24 cellular contexts compared by ENCODE assay signal in the genomic region with DNA sequence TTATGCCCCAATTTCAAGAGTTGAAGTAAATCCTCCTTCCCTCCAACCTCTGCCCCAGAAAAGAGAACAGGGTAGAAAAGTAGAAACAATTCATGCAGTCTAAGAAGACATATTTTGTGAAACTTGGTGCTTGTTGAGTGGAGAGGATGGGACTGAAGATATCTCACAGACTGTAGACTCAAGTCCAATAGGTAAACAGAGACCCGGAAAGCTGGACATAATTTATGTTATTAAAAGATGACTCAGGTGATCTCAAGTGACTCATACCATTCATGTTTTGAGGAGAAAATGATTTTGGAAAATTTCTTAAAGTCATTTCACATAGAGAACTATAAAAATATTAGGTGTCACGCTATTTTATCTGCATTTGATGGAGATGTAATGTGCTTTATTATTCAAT.
DNase-seq lines count a peak whose midpoint lies in the region; ATAC-seq, FAIRE-seq and TF ChIP-seq lines count a peak whose summit lies in the region.
"Had no signal": no experiment of that assay in that cellular context is flagged by ENCODE, and none has a peak within 500 bp of the region (broad histone marks: within the 10 kb centered on the region; RNA-seq: fewer than 3 reads in every experiment).

No MANE protein-coding gene starts in this region.

- intact Hi-C loops in HCT116 (cut with micrococcal nuclease), result no loop called here

- TF ChIP-seq POLR2A in HCT116 (IDR thresholded peaks at IDR 0.05; ENCODE audit: borderline replicate concordance, extremely low read depth, insufficient read depth, insufficient read length) (no peak), GM12892 (IDR thresholded peaks at IDR 0.05; ENCODE audit: low read depth, low read length) (no peak)

- H3K27me3 ChIP-seq in HCT116 (ENCODE audit: insufficient read depth, low read length) (no peaks in the 10 kb centered on the region), adipocyte (replicated peaks; ENCODE audit: control insufficient read depth, insufficient read depth, low read length) (no peaks in the 10 kb centered on the region), keratinocyte (ENCODE audit: control insufficient read depth, extremely low read depth, insufficient read depth, low read length) (no peaks in the 10 kb centered on the region)
- H3K27me3 ChIP-seq: BE2C; BLaER1 treated with 17β-estradiol and CSF1 and Interleukin-3, amounts not matched to agents 10 nM and 100 nM had no signal

- CTCF ChIA-PET in HCT116 (lab: Charles Lee), result no interaction called here

- H4K20me1 ChIP-seq in HCT116 (ENCODE audit: insufficient read depth) (no peaks in the 10 kb centered on the region), keratinocyte (ENCODE audit: control insufficient read depth, extremely low read depth, insufficient read depth, low read length) (no peaks in the 10 kb centered on the region)
- H4K20me1 ChIP-seq: BLaER1 treated with 17β-estradiol and CSF1 and Interleukin-3, amounts not matched to agents 10 nM and 100 nM had no signal

- POLR2A ChIA-PET in HCT116 (lab: Charles Lee), result no interaction called here

- no peak for TF ChIP-seq RAD21 in HCT116 (IDR thresholded peaks at IDR 0.05; ENCODE audit: low read depth)

- H3K4me3 ChIP-seq in HCT116 (replicated peaks in 1 of 2; ENCODE audit: low read depth in 1 of 2, low read length in 2 of 2) (no peak overlapping the region), adipocyte (ENCODE audit: low read length) (peak overlapping the region; percentile 9), keratinocyte (ENCODE audit: control insufficient read depth in 2 of 3, extremely low read depth in 1 of 3, insufficient read depth in 2 of 3, low read depth in 1 of 3, low read length in 3 of 3) (no peak overlapping the region)
- H3K4me3 ChIP-seq: BLaER1 treated with 17β-estradiol and CSF1 and Interleukin-3, amounts not matched to agents 10 nM and 100 nM; GM23338 had no signal

- FAIRE-seq in keratinocyte (lab: Jason Lieb, UNC), result peak; percentile 13
- FAIRE-seq in GM12892 (lab: Jason Lieb, UNC), result no peak
- FAIRE-seq: A204.1, GM12891 had no signal

- peaks cover 0 to 19% of the 10 kb centered on the region in 2 experiments; a peak in 2 of 4 replicates for H3K4me1 ChIP-seq in HCT116 (ENCODE audit: control insufficient read depth in 1 of 2, insufficient read depth in 2 of 2, low read length in 2 of 2)
- H3K4me1 ChIP-seq in adipocyte (ENCODE audit: control insufficient read depth, insufficient read depth, low read length), result peaks cover 19% of the 10 kb centered on the region
- peaks cover 27% of the 10 kb centered on the region for H3K4me1 ChIP-seq in keratinocyte (ENCODE audit: control insufficient read depth, extremely low read depth, insufficient read depth, low read length)
- H3K4me1 ChIP-seq: BE2C had no signal

- dilution Hi-C loops in keratinocyte (cut with MboI; ENCODE audit: extremely low pct_ligation_motif_present, low sequenced_read_pairs), result no loop called here

- H3K9me2 ChIP-seq in HCT116 (ENCODE audit: insufficient read depth), result peaks cover 3% of the 10 kb centered on the region; the same call in 1 of the 2 replicates

- peak overlapping the region; percentile 33 for H2AFZ ChIP-seq in HCT116 (ENCODE audit: low read depth, low read length, poor library complexity, severe bottlenecking)
- H2AFZ ChIP-seq in keratinocyte (ENCODE audit: control insufficient read depth, low read length), result no peak overlapping the region
- H2AFZ ChIP-seq: GM23338 had no signal

- H3K4me2 ChIP-seq in HCT116 (ENCODE audit: low read length) (no peak overlapping the region), keratinocyte (ENCODE audit: control insufficient read depth, extremely low read depth, insufficient read depth, low read depth, low read length) (no peak overlapping the region)
- H3K4me2 ChIP-seq: BLaER1 treated with 17β-estradiol and CSF1 and Interleukin-3, amounts not matched to agents 10 nM and 100 nM; GM23338 had no signal

- ATAC-seq in HCT116 (no peak), HG02623 (IDR thresholded peaks at IDR 0.05; ENCODE audit: unreplicated experiment) (no peak)
- ATAC-seq: GM23338 had no signal

- H3K79me2 ChIP-seq in HCT116 (ENCODE audit: insufficient read depth, low read length) (no peaks in the 10 kb centered on the region), keratinocyte (ENCODE audit: control insufficient read depth, insufficient read depth, low read length) (no peaks in the 10 kb centered on the region)

- no peak overlapping the region for H3K9ac ChIP-seq in HCT116 (ENCODE audit: low read length)
- peak overlapping the region; percentile 20 for H3K9ac ChIP-seq in adipocyte (ENCODE audit: low read length)
- no peak overlapping the region for H3K9ac ChIP-seq in keratinocyte (ENCODE audit: control insufficient read depth, extremely low read depth, insufficient read depth, low read length)
- H3K9ac ChIP-seq: BLaER1 treated with 17β-estradiol and CSF1 and Interleukin-3, amounts not matched to agents 10 nM and 100 nM had no signal

- H3K36me3 ChIP-seq in HCT116 (ENCODE audit: control insufficient read depth in 1 of 2, insufficient read depth in 2 of 2, low read length in 2 of 2) (no peaks in the 10 kb centered on the region), adipocyte (ENCODE audit: control insufficient read depth, insufficient read depth, low read length, severe bottlenecking) (no peaks in the 10 kb centered on the region), keratinocyte (ENCODE audit: control insufficient read depth in 2 of 2, extremely low read depth in 1 of 2, insufficient read depth in 2 of 2, low read length in 2 of 2) (no peaks in the 10 kb centered on the region)
- H3K36me3 ChIP-seq: BE2C; BLaER1 treated with 17β-estradiol and CSF1 and Interleukin-3, amounts not matched to agents 10 nM and 100 nM had no signal

- no peak for TF ChIP-seq CTCF in HCT116 (IDR thresholded peaks at IDR 0.05 in 2 of 3, conservative IDR thresholded peaks at IDR 0.05 in 1 of 3; ENCODE audit: borderline replicate concordance in 1 of 3, insufficient read depth in 1 of 3, low read depth in 2 of 3, low read length in 2 of 3)
- no peak for TF ChIP-seq CTCF in keratinocyte (optimal IDR thresholded peaks at IDR 0.05 in 1 of 3, IDR thresholded peaks at IDR 0.05 in 1 of 3, conservative IDR thresholded peaks at IDR 0.05 in 1 of 3; ENCODE audit: extremely low read depth in 1 of 3, insufficient read depth in 2 of 3, low read length in 3 of 3)

- DNase-seq in DMS53 (lab: John Stamatoyannopoulos, UW) (peak; percentile 10), DMS53 treated with DMSO at 0.1 percent for 48 hours (lab: John Stamatoyannopoulos, UW; ENCODE audit: unreplicated experiment) (no peak), HCT116 (ENCODE audit: low read depth, low spot score) (no peak), adipocyte (ENCODE audit: low read depth) (no peak), keratinocyte (ENCODE audit: low read depth, low spot score) (no peak), GM12892 (ENCODE audit: insufficient read length) (no peak), CD1c-positive myeloid dendritic cell (ENCODE audit: extremely low spot score) (no peak)
- DNase-seq: ACHN; AML-193; BE2C; Calu3; CD4-positive, alpha-beta memory T cell; COR-L47; DMS79; EL; GF-D8; H9; HFFc6 had no signal

- H3K27ac ChIP-seq in HCT116 (ENCODE audit: low read depth, low read length) (no peak overlapping the region), keratinocyte (ENCODE audit: control insufficient read depth, insufficient read depth, low read length) (no peak overlapping the region)
- H3K27ac ChIP-seq: 22Rv1; BLaER1 treated with 17β-estradiol and CSF1 and Interleukin-3, amounts not matched to agents 10 nM and 100 nM had no signal

- H3K9me1 ChIP-seq in keratinocyte (ENCODE audit: control insufficient read depth, extremely low read depth, insufficient read depth, low read length), result no peaks in the 10 kb centered on the region

- RAD21 ChIA-PET in HCT116 (lab: Charles Lee; ENCODE audit: low non-redundant PET in 1 of 2, low total read pairs in 2 of 2, uncharacterized antibody in 2 of 2, unreplicated experiment in 2 of 2), result no interaction called here

- no peaks in the 10 kb centered on the region for H3K9me3 ChIP-seq in HCT116 (ENCODE audit: control insufficient read depth in 1 of 2, insufficient read depth in 1 of 2, low read depth in 1 of 2, low read length in 2 of 2)
- H3K9me3 ChIP-seq in adipocyte (ENCODE audit: control insufficient read depth, low read length), result no peaks in the 10 kb centered on the region
- H3K9me3 ChIP-seq in keratinocyte (ENCODE audit: control insufficient read depth, low read depth, low read length), result no peaks in the 10 kb centered on the region
- H3K9me3 ChIP-seq: BE2C; BLaER1 treated with 17β-estradiol and CSF1 and Interleukin-3, amounts not matched to agents 10 nM and 100 nM had no signal

- no TSS peak for BruUV-seq in HCT116 (replicated peaks; lab: Mats Ljungman, UMichigan)

TF ChIP-seq in HCT116, 20 proteins besides CTCF, POLR2A, EP300 and RAD21:
- TF ChIP-seq FOSL1 (IDR thresholded peaks at IDR 0.05; ENCODE audit: low read depth) (0 out of 2 replicates have a peak, but pooled peaks have one; percentile 16), TCF7L2 (IDR thresholded peaks at IDR 0.05; ENCODE audit: borderline replicate concordance, extremely low read depth, insufficient read depth, insufficient read length) (no peak)
TF ChIP-seq in HCT116: peak in this region for 1.
